8 cellular contexts compared by ENCODE assay signal in the genomic region with DNA sequence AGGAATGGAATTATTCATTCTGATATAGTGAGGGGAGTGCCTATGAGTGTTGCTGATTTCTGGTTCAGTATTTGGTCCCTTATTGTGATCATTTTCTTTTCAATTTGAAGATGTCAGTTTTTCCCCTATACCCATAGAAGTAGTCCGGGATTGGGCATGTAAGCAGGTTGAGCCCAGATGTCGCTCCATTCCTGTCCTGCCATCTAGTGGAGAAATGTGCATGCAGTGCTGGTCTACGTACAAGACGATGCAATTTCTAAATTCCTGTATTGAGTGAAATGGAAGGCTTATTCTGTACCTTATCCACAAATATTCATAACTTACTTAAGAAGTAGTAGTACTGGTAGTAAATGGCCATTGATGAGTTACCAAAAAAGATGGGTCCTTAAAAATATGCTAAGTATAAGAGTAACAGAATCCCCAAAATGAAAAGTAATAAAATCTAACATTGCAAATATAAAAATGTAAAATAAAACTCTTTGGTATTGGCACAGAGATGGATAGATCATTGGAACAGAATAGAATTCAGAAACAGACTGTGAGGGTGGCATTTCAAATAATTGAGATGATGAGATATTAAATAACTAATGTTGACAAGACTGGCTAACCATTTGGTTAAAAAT.
A peak's percentile ranks its signal among the peaks of the same experiment; 100 is the strongest.
DNase-seq lines count a peak whose midpoint lies in the region; ATAC-seq, FAIRE-seq and TF ChIP-seq lines count a peak whose summit lies in the region.

No MANE protein-coding gene starts in this region.

- H3K27me3 Mint-ChIP-seq in stimulated activated memory B cell treated with anti-CD40 and anti-IgM and Interleukin-4, amounts not matched to agents 10 μg/mL and 1 μg/mL and 100 μg/mL, for 72 hours = no peaks in the 10 kb centered on the region

- TF ChIP-seq CTCF in A549 (IDR thresholded peaks at IDR 0.05) (peak; percentile 60), GM12872 (IDR thresholded peaks at IDR 0.05; ENCODE audit: insufficient read depth, low read depth, low read length) (peak; percentile 86), HFF-Myc (IDR thresholded peaks at IDR 0.05; ENCODE audit: low read depth, low read length, missing control alignments) (peak; percentile 90)

- peak; percentile 53 to 71 for TF ChIP-seq RAD21 in A549 (conservative IDR thresholded peaks at IDR 0.05 in 1 of 2, IDR thresholded peaks at IDR 0.05 in 1 of 2)

- H3K27me3 ChIP-seq in MG63 = no peaks in the 10 kb centered on the region; the same call in 1 of the 2 replicates

- H3K4me1 Mint-ChIP-seq in stimulated activated memory B cell treated with anti-CD40 and anti-IgM and Interleukin-4, amounts not matched to agents 10 μg/mL and 1 μg/mL and 100 μg/mL, for 72 hours = peaks cover 31% of the 10 kb centered on the region

- CTCF ChIA-PET in A549 (lab: Yijun Ruan, JAX) = interaction anchor here (0.6 to 1.7 kb wide), 5 partner anchors 10 to 1392 kb away, joined by 3 to 11 read pairs (median 4); no protein-coding TSS in a partner anchor

- H3K4me3 ChIP-seq in A549 (no peak overlapping the region), HFF-Myc (replicated peaks; ENCODE audit: low read depth, low read length) (no peak overlapping the region), MG63 (no peak overlapping the region)

- peak; percentile 94 to 95 for ATAC-seq in A549
- ATAC-seq in left colon = peak; percentile 96
- peak; percentile 87 for ATAC-seq in stimulated activated memory B cell treated with anti-CD40 and anti-IgM and Interleukin-4, amounts not matched to agents 10 μg/mL and 1 μg/mL and 100 μg/mL, for 72 hours

- no peak for FAIRE-seq in A549 (lab: Jason Lieb, UNC)

- H3K9me3 Mint-ChIP-seq in stimulated activated memory B cell treated with anti-CD40 and anti-IgM and Interleukin-4, amounts not matched to agents 10 μg/mL and 1 μg/mL and 100 μg/mL, for 72 hours = no peaks in the 10 kb centered on the region

- TF ChIP-seq POLR2A in A549 (IDR thresholded peaks at IDR 0.05; ENCODE audit: low read length) = no peak

- no peak overlapping the region for H3K4me2 ChIP-seq in A549

- H3K27ac ChIP-seq in A549 = no peak overlapping the region

- H3K27ac Mint-ChIP-seq in stimulated activated memory B cell treated with anti-CD40 and anti-IgM and Interleukin-4, amounts not matched to agents 10 μg/mL and 1 μg/mL and 100 μg/mL, for 72 hours = no peak overlapping the region

- H3K4me1 ChIP-seq in A549 = no peaks in the 10 kb centered on the region

- H3K9me3 ChIP-seq in A549 = no peaks in the 10 kb centered on the region
- H3K9me3 ChIP-seq in MG63 = no peaks in the 10 kb centered on the region

- DNase-seq in A549 (ENCODE audit: low read depth in 1 of 2, low spot score in 1 of 2) (peak; percentile 17 to 66), HFF-Myc (ENCODE audit: extremely low read depth, low read depth) (peak; percentile 58), MG63 (peak; percentile 13), SK-N-DZ (ENCODE audit: low spot score) (peak; percentile 56), left colon (peak; percentile 58 to 61)
- peak; percentile 7 for DNase-seq in central memory CD4-positive, alpha-beta T cell

- POLR2A ChIA-PET in A549 (lab: Yijun Ruan, JAX) = no interaction called here

- no peaks in the 10 kb centered on the region for H3K36me3 Mint-ChIP-seq in stimulated activated memory B cell treated with anti-CD40 and anti-IgM and Interleukin-4, amounts not matched to agents 10 μg/mL and 1 μg/mL and 100 μg/mL, for 72 hours

- intact Hi-C loops in left colon (cut with DNase I, micrococcal nuclease) = loop anchor here in 1 of 2 donors (2.0 kb wide), 1 partner anchor 273 kb away; no protein-coding TSS in a partner anchor

- no peaks in the 10 kb centered on the region for H3K36me3 ChIP-seq in MG63

- H3K4me3 Mint-ChIP-seq in stimulated activated memory B cell treated with anti-CD40 and anti-IgM and Interleukin-4, amounts not matched to agents 10 μg/mL and 1 μg/mL and 100 μg/mL, for 72 hours = no peak overlapping the region

- no peak for TF ChIP-seq EP300 in A549 (IDR thresholded peaks at IDR 0.05)

- 1% methylated on average over 4 of the region's 4 CpGs for WGBS in A549 (ENCODE audit: missing lambda C conversion rate)

TF ChIP-seq in A549, 52 proteins besides CTCF, POLR2A, EP300 and RAD21:
- TF ChIP-seq SMC3 (IDR thresholded peaks at IDR 0.05) = peak; percentile 59
- no peak for TF ChIP-seq FOSB (CRISPR knock-in tag; IDR thresholded peaks at IDR 0.05)
- TF ChIP-seq ZSCAN20 (CRISPR knock-in tag; IDR thresholded peaks at IDR 0.05) = no peak
- no peak for TF ChIP-seq NR3C1 (IDR thresholded peaks at IDR 0.05)
- no peak for TF ChIP-seq TP53 (CRISPR knock-in tag; IDR thresholded peaks at IDR 0.05)
TF ChIP-seq in A549: peak in this region for 1.

Comparison
In these comparisons a context has a peak if more than half of its experiments do, and no peak if none do; other contexts are left out.
1. DNase-seq: peak in every context shown above with its lines; median percentile 60 in left colon; 58 in HFF-Myc; 56 in SK-N-DZ; 42 in A549; 13 in MG63; 7 in central memory CD4-positive, alpha-beta T cell.